ENCODE assay signal across 10 cellular contexts in the genomic region with DNA sequence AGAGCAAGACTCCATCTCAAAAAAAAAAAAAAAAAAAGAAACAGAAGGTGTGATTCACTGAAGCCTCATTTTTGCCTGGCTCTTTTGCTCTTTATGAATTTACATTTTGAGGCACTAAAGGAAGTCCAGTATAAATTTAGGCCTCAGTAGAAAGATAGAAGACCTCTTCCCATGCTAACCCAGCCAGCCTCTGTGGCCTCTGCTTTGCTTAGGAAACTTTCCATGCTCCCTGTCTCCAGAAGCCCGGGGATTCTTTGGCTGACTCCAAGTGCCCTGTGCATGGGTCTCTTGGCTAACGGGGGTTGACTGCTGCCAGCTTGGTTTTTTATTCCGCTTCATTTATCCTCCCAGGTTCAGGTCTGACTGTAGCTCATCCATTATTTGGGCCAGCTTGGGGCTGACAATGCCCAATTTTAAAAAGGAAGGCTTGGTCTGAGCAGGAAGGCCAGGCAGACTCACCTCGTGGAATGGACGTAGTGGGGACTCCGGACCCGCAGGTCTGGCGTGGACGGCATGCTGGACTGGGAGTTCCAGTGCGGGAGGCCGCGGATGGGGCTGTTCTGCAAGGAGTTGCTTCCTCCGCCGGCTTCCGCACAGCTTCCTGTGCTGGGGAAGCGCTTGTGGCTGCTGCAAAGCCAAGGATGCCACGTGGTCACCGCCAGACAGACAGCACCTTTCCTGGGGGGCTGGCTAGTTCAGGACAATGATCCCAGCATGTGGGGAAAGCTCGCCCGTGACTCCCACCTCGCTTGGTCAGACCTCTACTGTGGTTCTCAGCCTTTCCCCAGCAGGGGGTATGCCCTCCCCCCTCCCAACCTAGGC.
DNase-seq lines count a peak whose midpoint lies in the region; ATAC-seq and TF ChIP-seq lines count a peak whose summit lies in the region.
"Had no signal": no experiment of that assay in that cellular context is flagged by ENCODE, and none has a peak within 500 bp of the region (broad histone marks: within the 10 kb centered on the region; RNA-seq: fewer than 3 reads in every experiment).

No MANE protein-coding gene starts in this region.

- H3K27ac Mint-ChIP-seq in activated naive CD8-positive, alpha-beta T cell treated with anti-CD3 and anti-CD28 coated beads, Interleukin-2, amount 50 U/mL, for 24 hours, result no peak overlapping the region
- H3K27ac Mint-ChIP-seq: neural progenitor cell had no signal

- H3K27me3 ChIP-seq in heart left ventricle, result no peaks in the 10 kb centered on the region
- no peaks in the 10 kb centered on the region for H3K27me3 ChIP-seq in rectal smooth muscle tissue (ENCODE audit: control insufficient read depth, insufficient read depth, low read length)
- H3K27me3 ChIP-seq: neural progenitor cell had no signal

- H3K9me3 Mint-ChIP-seq in activated naive CD8-positive, alpha-beta T cell treated with anti-CD3 and anti-CD28 coated beads, Interleukin-2, amount 50 U/mL, for 24 hours, result no peaks in the 10 kb centered on the region
- H3K9me3 Mint-ChIP-seq: neural progenitor cell had no signal

- intact Hi-C loops in heart left ventricle (cut with DNase I), result loop anchor here in 2 of 10 donors (1.0 to 10.0 kb wide), 2 partner anchors 117 to 436 kb away; no protein-coding TSS in a partner anchor

- no peak for ATAC-seq in activated naive CD8-positive, alpha-beta T cell treated with anti-CD3 and anti-CD28 coated beads, Interleukin-2, amount 50 U/mL, for 24 hours
- ATAC-seq in heart left ventricle (peak; percentile 34 to 72 (median 45)), GM21737 (IDR thresholded peaks at IDR 0.05; ENCODE audit: unreplicated experiment) (no peak)

- WGBS in heart left ventricle, 4 donors, result 39 to 50% (median 48%) methylated on average over 20 to 21 of the region's 21 CpGs

- TF ChIP-seq CTCF in heart left ventricle (IDR thresholded peaks at IDR 0.05), result no peak

- no peaks in the 10 kb centered on the region for H3K9me3 ChIP-seq in heart left ventricle

- H3K36me3 ChIP-seq in heart left ventricle, result peaks cover 0 to 95% (median 82%) of the 10 kb centered on the region in 9 donors
- peaks cover 29% of the 10 kb centered on the region for H3K36me3 ChIP-seq in rectal smooth muscle tissue (ENCODE audit: control insufficient read depth, insufficient read depth, low read length)
- H3K36me3 ChIP-seq: neural progenitor cell had no signal

- peak; percentile 17 for TF ChIP-seq POLR2A in GM18951 (IDR thresholded peaks at IDR 0.05; ENCODE audit: extremely low read depth, insufficient read depth, insufficient read length)
- no peak for TF ChIP-seq POLR2A in heart left ventricle (IDR thresholded peaks at IDR 0.05)

- no peak overlapping the region for H3K9ac ChIP-seq in rectal smooth muscle tissue (ENCODE audit: low read length)
- H3K9ac ChIP-seq: neural progenitor cell had no signal

- H3K4me3 Mint-ChIP-seq in activated naive CD8-positive, alpha-beta T cell treated with anti-CD3 and anti-CD28 coated beads, Interleukin-2, amount 50 U/mL, for 24 hours, result peak overlapping the region; percentile 24
- H3K4me3 Mint-ChIP-seq: neural progenitor cell had no signal

- DNase-seq in activated naive CD8-positive, alpha-beta T cell treated with anti-CD3 and anti-CD28 coated beads, Interleukin-2, amount 50 U/mL, for 24 hours, result peak; percentile 6
- DNase-seq in heart left ventricle, result peak; percentile 63 to 80 (median 72)
- no peak for DNase-seq in cerebellar nuclear complex (lab: John Stamatoyannopoulos, UW)
- no peak for DNase-seq in 8988T
- DNase-seq in NCI-H2227 treated with DMSO at 0.1 percent for 48 hours (lab: John Stamatoyannopoulos, UW), result no peak
- DNase-seq: NCI-H510A had no signal

- H3K4me1 Mint-ChIP-seq in activated naive CD8-positive, alpha-beta T cell treated with anti-CD3 and anti-CD28 coated beads, Interleukin-2, amount 50 U/mL, for 24 hours, result peaks cover 12% of the 10 kb centered on the region

- in situ Hi-C loops in GM18951 (cut with MboI; ENCODE audit: low sequenced_read_pairs, unreplicated experiment), result no loop called here

- H3K4me1 ChIP-seq in heart left ventricle, result peaks cover 0 to 28% (median 22%) of the 10 kb centered on the region in 12 donors
- peaks cover 3% of the 10 kb centered on the region for H3K4me1 ChIP-seq in rectal smooth muscle tissue (ENCODE audit: control insufficient read depth, insufficient read depth, low read length)

- no peaks in the 10 kb centered on the region for H3K36me3 Mint-ChIP-seq in activated naive CD8-positive, alpha-beta T cell treated with anti-CD3 and anti-CD28 coated beads, Interleukin-2, amount 50 U/mL, for 24 hours (ENCODE audit: low read depth)

- H3K4me3 ChIP-seq in heart left ventricle, result no peak overlapping the region
- no peak overlapping the region for H3K4me3 ChIP-seq in rectal smooth muscle tissue (ENCODE audit: low read length)
- H3K4me3 ChIP-seq: neural progenitor cell had no signal

- no peaks in the 10 kb centered on the region for H3K27me3 Mint-ChIP-seq in activated naive CD8-positive, alpha-beta T cell treated with anti-CD3 and anti-CD28 coated beads, Interleukin-2, amount 50 U/mL, for 24 hours

- H3K27ac ChIP-seq in heart left ventricle (peak overlapping the region; percentile 19 to 76 (median 49)), rectal smooth muscle tissue (ENCODE audit: low read depth, low read length) (peak overlapping the region; percentile 27)
- H3K27ac ChIP-seq: neural progenitor cell had no signal

Comparison
In these comparisons a context has a peak if more than half of its experiments do, and no peak if none do; other contexts are left out.
1. ATAC-seq: peak in heart left ventricle (4 of 4); none in activated naive CD8-positive, alpha-beta T cell treated with anti-CD3 and anti-CD28 coated beads, Interleukin-2, amount 50 U/mL, for 24 hours (single experiment) and GM21737 (single experiment).
2. DNase-seq: peak in activated naive CD8-positive, alpha-beta T cell treated with anti-CD3 and anti-CD28 coated beads, Interleukin-2, amount 50 U/mL, for 24 hours (single experiment) and heart left ventricle (5 of 5); none in cerebellar nuclear complex (0 of 2), 8988T (single experiment) and NCI-H2227 treated with DMSO at 0.1 percent for 48 hours (single experiment).